In the genomic region with DNA sequence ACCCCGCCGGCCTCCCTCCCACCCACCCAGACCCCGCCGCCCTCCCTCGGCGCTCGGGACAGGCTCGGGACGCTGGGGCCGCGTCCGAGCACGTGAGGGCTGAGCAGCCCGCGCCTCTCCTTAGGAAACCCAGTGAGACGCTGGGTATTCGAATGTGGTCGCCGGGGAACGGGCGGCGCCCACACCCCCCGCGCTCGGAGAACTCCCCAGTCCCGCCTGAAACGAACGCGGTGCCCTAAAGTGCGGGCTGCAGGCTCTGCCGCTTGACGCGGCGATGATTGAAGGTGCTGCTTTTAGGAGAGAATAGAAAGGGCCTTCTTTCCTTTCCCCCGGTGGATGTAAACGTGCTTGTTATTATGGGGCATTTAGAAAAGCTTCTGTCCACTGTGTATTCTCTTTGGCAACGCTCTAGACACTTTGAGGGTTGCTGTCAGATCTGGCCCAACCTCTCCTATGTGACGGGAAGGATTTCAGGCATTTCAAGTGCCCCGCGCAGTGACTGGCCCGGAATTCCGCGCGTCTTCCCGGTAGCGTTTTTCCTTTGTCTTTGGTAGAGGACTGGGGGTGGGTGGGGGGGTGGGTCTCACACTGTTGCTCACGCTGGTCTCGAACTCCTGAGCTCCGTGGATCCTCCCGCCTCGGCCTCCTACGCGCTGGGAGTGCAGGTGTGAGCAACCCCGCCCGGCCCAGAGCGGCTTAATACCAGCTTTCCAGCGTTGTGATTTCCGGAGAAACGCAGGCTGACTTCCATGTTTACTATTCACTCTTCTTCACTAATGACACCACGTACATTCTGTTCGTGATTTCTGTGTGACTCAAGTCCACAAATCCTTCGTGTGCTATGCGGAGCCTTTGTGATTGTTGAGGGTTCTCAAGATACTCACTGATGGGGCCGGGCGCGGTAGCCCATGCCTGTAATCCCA, we compare ENCODE assay signal across 8 cellular contexts. TPM values are rescaled to one million over a fixed set of nuclear protein-coding genes. Genes with fewer than 3 reads are reported as not detected.
A peak's percentile ranks its signal among the peaks of the same experiment; 100 is the strongest.
DNase-seq lines count a peak whose midpoint lies in the region; ATAC-seq and TF ChIP-seq lines count a peak whose summit lies in the region.

No MANE protein-coding gene starts in this region.

- no peak for TF ChIP-seq CTCF in body of pancreas (IDR thresholded peaks at IDR 0.05)
- TF ChIP-seq CTCF in spleen (IDR thresholded peaks at IDR 0.05 in 8 of 11, conservative IDR thresholded peaks at IDR 0.05 in 3 of 11) = no peak

- DNase-seq in NCI-H2081 (lab: John Stamatoyannopoulos, UW) (peak; percentile 59 to 66), NCI-H2081 treated with DMSO at 0.1 percent for 48 hours (lab: John Stamatoyannopoulos, UW) (no peak), T follicular helper cell (ENCODE audit: low read depth) (peak; percentile 27), body of pancreas (peak; percentile 34 to 62 (median 42)), immature natural killer cell (peak; percentile 61 to 65 (median 62)), spleen (peak; percentile 85), NCI-H1436 treated with DMSO at 0.1 percent for 48 hours (lab: John Stamatoyannopoulos, UW) (no peak)

- H3K4me1 ChIP-seq in body of pancreas (peaks cover 19% of the 10 kb centered on the region), spleen (peaks cover 5 to 55% (median 44%) of the 10 kb centered on the region in 6 donors)

- H3K9me3 ChIP-seq in body of pancreas (no peaks in the 10 kb centered on the region), spleen (no peaks in the 10 kb centered on the region)

- TF ChIP-seq POLR2A in body of pancreas (IDR thresholded peaks at IDR 0.05) (no peak), spleen (IDR thresholded peaks at IDR 0.05) (no peak)

- no peaks in the 10 kb centered on the region for H3K27me3 ChIP-seq in body of pancreas
- no peaks in the 10 kb centered on the region for H3K27me3 ChIP-seq in spleen (replicated peaks in 1 of 7)

- ATAC-seq in HG03520 (IDR thresholded peaks at IDR 0.05; ENCODE audit: unreplicated experiment) = peak; percentile 12
- peak; percentile 29 for ATAC-seq in body of pancreas

- H3K9me3 Mint-ChIP-seq in immature natural killer cell = no peaks in the 10 kb centered on the region

- peaks cover 28 to 38% of the 10 kb centered on the region in 2 donors for H3K4me1 Mint-ChIP-seq in immature natural killer cell

- H3K4me3 Mint-ChIP-seq in immature natural killer cell = peak overlapping the region; percentile 91 to 95 (median 92)

- H3K27ac ChIP-seq in body of pancreas = peak overlapping the region; percentile 48 to 83 (median 66)
- H3K27ac ChIP-seq in spleen = peak overlapping the region; percentile 39 to 92 (median 86)

- H3K36me3 ChIP-seq in body of pancreas (replicated peaks in 1 of 2; ENCODE audit: insufficient read depth in 1 of 2, low read depth in 2 of 2) (no peaks in the 10 kb centered on the region), spleen (no peaks in the 10 kb centered on the region)

- peak overlapping the region; percentile 89 to 96 (median 95) for H3K27ac Mint-ChIP-seq in immature natural killer cell

- H3K36me3 Mint-ChIP-seq in immature natural killer cell = no peaks in the 10 kb centered on the region

- WGBS in body of pancreas, 2 donors = 12 to 27% methylated on average over 29 to 51 of the region's 66 CpGs
- WGBS in spleen, 5 donors = 8 to 16% (median 9%) methylated on average over 29 to 66 of the region's 66 CpGs

- intact Hi-C loops in body of pancreas (cut with DNase I) (no loop called here), spleen (cut with DNase I; ENCODE audit: low total_unique reads) (loop anchor here (10.0 kb wide), 1 partner anchor 57 kb away; no protein-coding TSS in a partner anchor)

- H3K4me3 ChIP-seq in body of pancreas (peak overlapping the region; percentile 15 to 38), spleen (peak overlapping the region; percentile 15 to 85 (median 65))

- peaks cover 16 to 34% (median 17%) of the 10 kb centered on the region in 3 donors for H3K27me3 Mint-ChIP-seq in immature natural killer cell (ENCODE audit: low read depth in 3 of 3)

RNA-seq across cellular contexts. Expression of a gene that starts 21.8 kb away (rescaled TPM):
- total RNA-seq in body of pancreas (10 to 100 TPM; 10.6 to 25.1 TPM), spleen (10 to 100 TPM; 39.9 to 55.1 (median 45.6) TPM)
- polyA plus RNA-seq in immature natural killer cell (1 to 10 TPM; 1.9 to 9.7 (median 2.9) TPM), spleen (10 to 100 TPM; 10.4 to 16.7 (median 12.4) TPM)

RNA-seq across cellular contexts. Expression of a gene that starts 39.2 kb away (rescaled TPM):
- 10 to 100 TPM; 14.5 to 85.4 TPM for total RNA-seq in body of pancreas
- 100 to 1,000 TPM; 149 to 192 (median 179) TPM for polyA plus RNA-seq in immature natural killer cell
- 100 to 1,000 TPM in 3 of 7 donors, 10 to 100 TPM in 4; 59.5 to 127 (median 93.0) TPM for total RNA-seq in spleen
- polyA plus RNA-seq in spleen = 100 to 1,000 TPM in 2 of 3 donors, 10 to 100 TPM in 1; 75.7 to 117 (median 116) TPM

RNA-seq across cellular contexts. Expression of a gene that starts 47.2 kb away (rescaled TPM):
- 10 to 100 TPM; 53.1 to 68.2 TPM for total RNA-seq in body of pancreas
- 100 to 1,000 TPM; 182 to 246 (median 243) TPM for polyA plus RNA-seq in immature natural killer cell
- 100 to 1,000 TPM; 225 to 333 (median 288) TPM for total RNA-seq in spleen
- polyA plus RNA-seq in spleen = 100 to 1,000 TPM; 105 to 192 (median 132) TPM

Comparison
In these comparisons a context has a peak if more than half of its experiments do, and no peak if none do; other contexts are left out.
1. DNase-seq: peak in NCI-H2081 (2 of 2), T follicular helper cell (single experiment), body of pancreas (4 of 4), immature natural killer cell (3 of 3) and spleen (single experiment); none in NCI-H2081 treated with DMSO at 0.1 percent for 48 hours (single experiment) and NCI-H1436 treated with DMSO at 0.1 percent for 48 hours (single experiment).